In genomic region chr2:62054916-62055315, GRCh38 we compare ENCODE assay signal across 26 cellular contexts.
A peak's percentile ranks its signal among the peaks of the same experiment; 100 is the strongest.
DNase-seq lines count a peak whose midpoint lies in the region; ATAC-seq, FAIRE-seq and TF ChIP-seq lines count a peak whose summit lies in the region.
"Had no signal": no experiment of that assay in that cellular context is flagged by ENCODE, and none has a peak within 500 bp of the region (broad histone marks: within the 10 kb centered on the region; RNA-seq: fewer than 3 reads in every experiment).

No MANE protein-coding gene starts in this region.

- no peaks in the 10 kb centered on the region for H3K27me3 Mint-ChIP-seq in activated T-cell treated with anti-CD3 and anti-CD28 coated beads, Interleukin-2, amount 50 U/mL, for 72 hours (ENCODE audit: low read depth)
- H3K27me3 Mint-ChIP-seq: CD4-positive, alpha-beta memory T cell had no signal

- no peaks in the 10 kb centered on the region for H3K27me3 ChIP-seq in HAP-1 (ENCODE audit: low read depth)
- H3K27me3 ChIP-seq: BLaER1 treated with 17β-estradiol and CSF1 and Interleukin-3, amounts not matched to agents 10 nM and 100 nM; Peyer's patch had no signal

- in situ Hi-C loops in HAP-1 (cut with MboI; ENCODE audit: low sequenced_read_pairs) = no loop called here

- H3K4me3 ChIP-seq in HAP-1 = no peak overlapping the region
- H3K4me3 ChIP-seq: BLaER1 treated with 17β-estradiol and CSF1 and Interleukin-3, amounts not matched to agents 10 nM and 100 nM; Peyer's patch; SK-N-MC had no signal

- H3K4me1 Mint-ChIP-seq in activated T-cell treated with anti-CD3 and anti-CD28 coated beads, Interleukin-2, amount 50 U/mL, for 72 hours (ENCODE audit: low read depth) = peaks cover 22% of the 10 kb centered on the region

- no peak overlapping the region for H3K27ac Mint-ChIP-seq in activated T-cell treated with anti-CD3 and anti-CD28 coated beads, Interleukin-2, amount 50 U/mL, for 72 hours
- H3K27ac Mint-ChIP-seq: T-helper 1 cell treated with Interleukin-12 subunit alpha and Interleukin-12 subunit beta and Interleukin-4 antibody, amounts not matched to agents 30 μg/mL and 1 μg/mL, for 36 hours had no signal

- peak; percentile 25 to 38 for ATAC-seq in activated T-cell treated with anti-CD3 and anti-CD28 coated beads, Interleukin-2, amount 50 U/mL, for 72 hours (replicated peaks in 1 of 2)
- no peak for ATAC-seq in GM18511 (IDR thresholded peaks at IDR 0.05; ENCODE audit: unreplicated experiment)

- H3K4me3 Mint-ChIP-seq in activated T-cell treated with anti-CD3 and anti-CD28 coated beads, Interleukin-2, amount 50 U/mL, for 72 hours = no peak overlapping the region
- H3K4me3 Mint-ChIP-seq: CD4-positive, alpha-beta memory T cell; T-helper 1 cell treated with Interleukin-12 subunit alpha and Interleukin-12 subunit beta and Interleukin-4 antibody, amounts not matched to agents 30 μg/mL and 1 μg/mL, for 36 hours had no signal

- no peaks in the 10 kb centered on the region for H3K9me3 Mint-ChIP-seq in activated T-cell treated with anti-CD3 and anti-CD28 coated beads, Interleukin-2, amount 50 U/mL, for 72 hours

- FAIRE-seq in GM12891 (lab: Jason Lieb, UNC) (peak; percentile 54), urothelium cell line (lab: Jason Lieb, UNC) (no peak)
- FAIRE-seq: H54 had no signal

- no peaks in the 10 kb centered on the region for H3K9me3 ChIP-seq in HAP-1
- H3K9me3 ChIP-seq: Peyer's patch had no signal

- H3K4me1 ChIP-seq in HAP-1 = peaks cover 18% of the 10 kb centered on the region
- H3K4me1 ChIP-seq: Peyer's patch had no signal

- peaks cover 0 to 2% of the 10 kb centered on the region in 2 donors for H3K36me3 Mint-ChIP-seq in activated T-cell treated with anti-CD3 and anti-CD28 coated beads, Interleukin-2, amount 50 U/mL, for 72 hours (ENCODE audit: insufficient read depth in 2 of 2)

- TF ChIP-seq POLR2A in GM12891 (IDR thresholded peaks at IDR 0.05; ENCODE audit: low read depth, low read length) = no peak

- H3K36me3 ChIP-seq in HAP-1 (replicated peaks) = no peaks in the 10 kb centered on the region
- H3K36me3 ChIP-seq: BLaER1 treated with 17β-estradiol and CSF1 and Interleukin-3, amounts not matched to agents 10 nM and 100 nM; Peyer's patch had no signal

- DNase-seq in activated T-cell treated with anti-CD3 and anti-CD28 coated beads, Interleukin-2, amount 50 U/mL, for 72 hours = no peak
- DNase-seq in activated T-cell treated with anti-CD3 and anti-CD28 coated beads for 4 hours (no peak), GM12891 (ENCODE audit: insufficient read length, low spot score) (no peak), Kasumi-1 (lab: John Stamatoyannopoulos, UW) (peak; percentile 53 to 69), UCSD-AML1 (lab: John Stamatoyannopoulos, UW; ENCODE audit: unreplicated experiment) (peak; percentile 17), HAP-1 (ENCODE audit: low spot score in 2 of 2) (no peak), urothelium cell line (ENCODE audit: low spot score) (no peak)
- DNase-seq: CD4-positive, alpha-beta memory T cell; COR-L47; DMS53; NCI-H1092 treated with DMSO at 0.1 percent for 48 hours; NCI-H1436; NCI-H187; NCI-H2171 treated with DMSO at 0.1 percent for 48 hours; NCI-H345; NCI-H510A treated with DMSO at 0.1 percent for 48 hours; NCI-H748 treated with DMSO at 0.1 percent for 48 hours; OCI-M1; Peyer's patch; SIG-M5; SW 1271 had no signal

TF ChIP-seq in GM12891, 5 proteins besides CTCF, POLR2A, EP300 and RAD21:
- TF ChIP-seq TAF1 (IDR thresholded peaks at IDR 0.05; ENCODE audit: low read depth, low read length) = no peak
- TF ChIP-seq POLR2AphosphoS5 (IDR thresholded peaks at IDR 0.05; ENCODE audit: low read depth, low read length) = no peak
- TF ChIP-seq SPI1 (IDR thresholded peaks at IDR 0.05; ENCODE audit: low read depth, low read length) = no peak
- no peak for TF ChIP-seq PAX5 (IDR thresholded peaks at IDR 0.05; ENCODE audit: insufficient read depth, low read length, severe bottlenecking)
- TF ChIP-seq POU2F2 (IDR thresholded peaks at IDR 0.05; ENCODE audit: low read depth, low read length) = no peak

Comparison
In these comparisons a context has a peak if more than half of its experiments do, and no peak if none do; other contexts are left out.
1. DNase-seq: peak in Kasumi-1 (2 of 2) and UCSD-AML1 (single experiment); none in activated T-cell treated with anti-CD3 and anti-CD28 coated beads, Interleukin-2, amount 50 U/mL, for 72 hours (0 of 2), activated T-cell treated with anti-CD3 and anti-CD28 coated beads for 4 hours (single experiment), GM12891 (single experiment), HAP-1 (0 of 2) and urothelium cell line (single experiment).